ENCODE assay signal across 10 cellular contexts in the genomic region with DNA sequence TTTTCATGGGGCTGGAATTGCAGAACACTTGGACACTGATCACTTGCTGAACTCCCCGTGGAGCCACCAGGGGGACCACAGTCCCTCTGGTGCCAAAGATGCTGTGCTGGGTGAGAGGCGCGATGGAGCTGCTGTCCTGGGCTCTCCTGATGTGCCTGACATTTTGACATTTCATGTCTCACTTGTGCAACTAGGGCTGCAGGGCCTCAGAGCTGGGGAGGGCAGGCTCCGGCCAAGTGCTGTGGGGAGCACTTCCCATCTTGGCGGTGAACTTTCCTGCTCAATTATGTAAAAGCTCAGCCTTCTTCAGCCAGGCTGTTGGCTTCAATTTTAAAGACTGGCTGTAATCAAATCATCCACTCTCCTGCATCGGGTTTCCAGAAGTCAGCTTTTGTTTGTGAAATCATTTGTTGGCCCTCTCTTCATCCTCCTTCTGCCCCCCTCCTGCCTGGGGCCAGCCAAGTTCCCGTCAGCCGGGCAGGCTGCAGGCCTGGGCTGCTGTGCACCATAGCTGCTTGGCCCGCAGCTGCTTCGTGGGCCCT. TPM values are rescaled to one million over a fixed set of nuclear protein-coding genes. Genes with fewer than 3 reads are reported as not detected.
A peak's percentile ranks its signal among the peaks of the same experiment; 100 is the strongest.
DNase-seq lines count a peak whose midpoint lies in the region; ATAC-seq and TF ChIP-seq lines count a peak whose summit lies in the region.
"Had no signal": no experiment of that assay in that cellular context is flagged by ENCODE, and none has a peak within 500 bp of the region (broad histone marks: within the 10 kb centered on the region; RNA-seq: fewer than 3 reads in every experiment).

No MANE protein-coding gene starts in this region.

- no peak overlapping the region for H3K27ac Mint-ChIP-seq in osteocyte (ENCODE audit: unreplicated experiment)

- ATAC-seq in HG02798 (IDR thresholded peaks at IDR 0.05; ENCODE audit: poor library complexity, unreplicated experiment), result no peak
- ATAC-seq: activated CD4-positive, CD25-positive, alpha-beta regulatory T cell treated with anti-CD3 and anti-CD28 coated beads, Interleukin-2, amount 50 U/mL, for 24 hours had no signal

- peak; percentile 41 for TF ChIP-seq CTCF in fibroblast of mammary gland (conservative IDR thresholded peaks at IDR 0.05; ENCODE audit: control insufficient read depth, insufficient read depth, low read depth, low read length)
- peak; percentile 25 for TF ChIP-seq CTCF in osteocyte (IDR thresholded peaks at IDR 0.05)

- no peak overlapping the region for H3K4me3 ChIP-seq in fibroblast of mammary gland (ENCODE audit: control insufficient read depth, low read depth, low read length)
- H3K4me3 ChIP-seq: breast epithelium had no signal

- no peaks in the 10 kb centered on the region for H3K4me1 Mint-ChIP-seq in osteocyte (ENCODE audit: unreplicated experiment)

- DNase-seq in GM03348 (ENCODE audit: low spot score), result peak; percentile 62
- peak; percentile 8 for DNase-seq in NCI-H1694 treated with DMSO at 0.1 percent for 48 hours (lab: John Stamatoyannopoulos, UW)
- peak; percentile 19 for DNase-seq in fibroblast of mammary gland (ENCODE audit: low read depth)
- DNase-seq in osteocyte (ENCODE audit: extremely low spot score, unreplicated experiment), result no peak
- no peak for DNase-seq in NCI-H187 treated with DMSO at 0.1 percent for 48 hours (lab: John Stamatoyannopoulos, UW)
- DNase-seq in NOMO-1 (lab: John Stamatoyannopoulos, UW; ENCODE audit: unreplicated experiment in 2 of 2), result no peak
- no peak for DNase-seq in activated CD8-positive, alpha-beta memory T cell treated with anti-CD3 and anti-CD28 coated beads, Interleukin-2, amount 50 U/mL, for 48 hours

- no peak overlapping the region for H3K4me3 Mint-ChIP-seq in osteocyte (ENCODE audit: unreplicated experiment)

- no peaks in the 10 kb centered on the region for H3K9me3 Mint-ChIP-seq in osteocyte (ENCODE audit: unreplicated experiment)

- no peaks in the 10 kb centered on the region for H3K36me3 Mint-ChIP-seq in osteocyte (ENCODE audit: unreplicated experiment)

- H3K27me3 Mint-ChIP-seq in osteocyte (ENCODE audit: unreplicated experiment), result no peaks in the 10 kb centered on the region

RNA-seq across cellular contexts. Expression of a gene that starts 36.8 kb away (rescaled TPM):
- total RNA-seq in osteocyte, result 9.3 and 10.4 TPM in 2 replicates

Comparison
In these comparisons a context has a peak if more than half of its experiments do, and no peak if none do; other contexts are left out.
1. DNase-seq: peak in GM03348 (single experiment), NCI-H1694 treated with DMSO at 0.1 percent for 48 hours (single experiment) and fibroblast of mammary gland (single experiment); none in osteocyte (single experiment), NCI-H187 treated with DMSO at 0.1 percent for 48 hours (single experiment), NOMO-1 (0 of 2) and activated CD8-positive, alpha-beta memory T cell treated with anti-CD3 and anti-CD28 coated beads, Interleukin-2, amount 50 U/mL, for 48 hours (single experiment).